In genomic region chr15:78695849-78696248, GRCh38 we compare ENCODE assay signal across 28 cellular contexts. TPM values are rescaled to one million over a fixed set of nuclear protein-coding genes. Genes with fewer than 3 reads are reported as not detected.
DNase-seq lines count a peak whose midpoint lies in the region; ATAC-seq, FAIRE-seq and TF ChIP-seq lines count a peak whose summit lies in the region.
"Had no signal": no experiment of that assay in that cellular context is flagged by ENCODE, and none has a peak within 500 bp of the region (broad histone marks: within the 10 kb centered on the region; RNA-seq: fewer than 3 reads in every experiment).

No MANE protein-coding gene starts in this region.

- H3K27me3 Mint-ChIP-seq in Calu3 (ENCODE audit: unreplicated experiment) = peaks cover 84% of the 10 kb centered on the region

- intact Hi-C loops in HepG2 (cut with micrococcal nuclease; ENCODE audit: unreplicated experiment) (no loop called here), adrenal gland (cut with DNase I) (no loop called here), left ventricle myocardium superior (cut with micrococcal nuclease) (loop anchor here (10.0 kb wide), 1 partner anchor 51 kb away; the partner anchor contains the start of gene CHRNB4), testis (cut with DNase I; ENCODE audit: low total_unique reads) (no loop called here), Calu3 (cut with micrococcal nuclease; ENCODE audit: unreplicated experiment) (no loop called here)

- TF ChIP-seq RAD21 in liver (IDR thresholded peaks at IDR 0.05) (peak; percentile 8 to 10), HepG2 (CRISPR knock-in tag; IDR thresholded peaks at IDR 0.05) (no peak)

- no peaks in the 10 kb centered on the region for H3K9me3 Mint-ChIP-seq in Calu3 (ENCODE audit: low read depth, unreplicated experiment)
- H3K9me3 Mint-ChIP-seq: activated naive CD4-positive, alpha-beta T cell treated with anti-CD3 and anti-CD28 coated beads for 36 hours; effector memory CD8-positive, alpha-beta T cell had no signal

- H4K20me1 ChIP-seq in HepG2 (ENCODE audit: insufficient read depth, low read length) = no peaks in the 10 kb centered on the region

- in situ Hi-C loops in HepG2 (cut with HindIII; ENCODE audit: extremely low pct_ligation_motif_present, low pct_unique_long_range_greater_than_20kb) = no loop called here

- H2AFZ ChIP-seq in HepG2 (ENCODE audit: low read length) = no peak overlapping the region

- no peaks in the 10 kb centered on the region for H3K36me3 Mint-ChIP-seq in Calu3 (ENCODE audit: insufficient read depth, unreplicated experiment)
- H3K36me3 Mint-ChIP-seq: activated CD8-positive, alpha-beta memory T cell treated with anti-CD3 and anti-CD28 coated beads, Interleukin-2, amount 10 ng/mL, durations not matched to agents 7 days and 5 days had no signal

- H3K36me3 ChIP-seq in liver (ENCODE audit: control insufficient read depth in 4 of 4, insufficient read depth in 3 of 4, low read depth in 1 of 4, low read length in 3 of 4) = no peaks in the 10 kb centered on the region
- no peaks in the 10 kb centered on the region for H3K36me3 ChIP-seq in HepG2 (replicated peaks in 1 of 2; ENCODE audit: control insufficient read depth in 1 of 2, insufficient read depth in 2 of 2, low read length in 2 of 2)
- H3K36me3 ChIP-seq in adrenal gland (replicated peaks in 1 of 2) = no peaks in the 10 kb centered on the region
- H3K36me3 ChIP-seq in testis (ENCODE audit: low read depth, missing control alignments) = no peaks in the 10 kb centered on the region
- H3K36me3 ChIP-seq: esophagus squamous epithelium, HAP-1, upper lobe of left lung had no signal

- H3K27ac ChIP-seq in liver (ENCODE audit: low read depth in 1 of 2, low read length in 2 of 2) (no peak overlapping the region), HepG2 (ENCODE audit: extremely low read length, insufficient read depth, low read length) (no peak overlapping the region), adrenal gland (no peak overlapping the region), testis (no peak overlapping the region)
- H3K27ac ChIP-seq: esophagus squamous epithelium, upper lobe of left lung had no signal

- ATAC-seq in HepG2 = no peak; the same call in 2 of the 3 replicates
- ATAC-seq in left ventricle myocardium superior = peak; percentile 81
- ATAC-seq: activated CD8-positive, alpha-beta memory T cell treated with anti-CD3 and anti-CD28 coated beads, Interleukin-2, amount 10 ng/mL, durations not matched to agents 7 days and 5 days; effector memory CD8-positive, alpha-beta T cell had no signal

- H3K27me3 ChIP-seq in liver (ENCODE audit: control insufficient read depth in 4 of 4, insufficient read depth in 4 of 4, low read length in 3 of 4) (no peaks in the 10 kb centered on the region), HepG2 (ENCODE audit: control insufficient read depth in 1 of 2, insufficient read depth in 2 of 2, low read length in 2 of 2) (0 out of 5 replicates have a peak, but pooled peaks cover 0 to 3% of the 10 kb centered on the region in 2 experiments), adrenal gland (no peaks in the 10 kb centered on the region), testis (no peaks in the 10 kb centered on the region)
- H3K27me3 ChIP-seq: esophagus squamous epithelium, upper lobe of left lung had no signal

- no TSS peak for BruUV-seq in HepG2 (replicated peaks; lab: Mats Ljungman, UMichigan)
- BruUV-seq in Calu3 (replicated peaks; lab: Mats Ljungman, UMichigan) = no TSS peak

- WGBS in liver = 40% methylated on average over 3 of the region's 3 CpGs
- WGBS in HepG2 (ENCODE audit: low lambda C conversion rate) = 16% methylated on average over 3 of the region's 3 CpGs
- WGBS in adrenal gland, 4 donors = 33 to 50% (median 40%) methylated on average over 3 of the region's 3 CpGs
- 40 to 52% methylated on average over 3 of the region's 3 CpGs for WGBS in testis, 2 donors

- DNase-seq in HepG2 (ENCODE audit: low spot score) (no peak), adrenal gland (peak; percentile 40 to 78 (median 69)), left ventricle myocardium superior (peak; percentile 49), testis (peak; percentile 74), Calu3 (no peak), DMS53 (lab: John Stamatoyannopoulos, UW) (no peak), 8988T (no peak)
- DNase-seq: activated CD4-positive, alpha-beta T cell treated with anti-CD3 and anti-CD28 coated beads for 48 hours; activated CD8-positive, alpha-beta memory T cell treated with anti-CD3 and anti-CD28 coated beads, Interleukin-2, amount 10 ng/mL, durations not matched to agents 7 days and 5 days; activated naive CD4-positive, alpha-beta T cell treated with anti-CD3 and anti-CD28 coated beads for 36 hours; amygdala; effector memory CD8-positive, alpha-beta T cell; esophagus squamous epithelium; foreskin melanocyte; mesendoderm; NCI-H2029; NCI-H526; upper lobe of left lung had no signal

- H3K9me3 ChIP-seq in liver (ENCODE audit: control insufficient read depth in 4 of 4, low read length in 3 of 4) = no peaks in the 10 kb centered on the region
- H3K9me3 ChIP-seq in HepG2 (ENCODE audit: low read length) = no peaks in the 10 kb centered on the region
- no peaks in the 10 kb centered on the region for H3K9me3 ChIP-seq in adrenal gland (replicated peaks in 1 of 3)
- H3K9me3 ChIP-seq in testis = no peaks in the 10 kb centered on the region
- H3K9me3 ChIP-seq: esophagus squamous epithelium, HAP-1, upper lobe of left lung had no signal

- CTCF ChIA-PET in HepG2 (lab: Yijun Ruan, JAX; ENCODE audit: low intra/inter-chr PET ratio, low total read pairs) (no interaction called here), Calu3 (lab: Charles Lee) (interaction anchor here (0.6 kb wide), 2 partner anchors 15 to 26 kb away, joined by 3 read pairs; no protein-coding TSS in a partner anchor)

- H3K27ac Mint-ChIP-seq in Calu3 (ENCODE audit: unreplicated experiment) = no peak overlapping the region
- H3K27ac Mint-ChIP-seq: activated CD8-positive, alpha-beta memory T cell treated with anti-CD3 and anti-CD28 coated beads, Interleukin-2, amount 10 ng/mL, durations not matched to agents 7 days and 5 days; activated naive CD4-positive, alpha-beta T cell treated with anti-CD3 and anti-CD28 coated beads for 36 hours; effector memory CD8-positive, alpha-beta T cell had no signal

- TF ChIP-seq EP300 in HepG2 (IDR thresholded peaks at IDR 0.05; ENCODE audit: low read depth in 2 of 2, low read length in 2 of 2) (no peak), HepG2 (CRISPR knock-in tag; IDR thresholded peaks at IDR 0.05; ENCODE audit: borderline replicate concordance) (no peak)

- H3K79me2 ChIP-seq in HepG2 (ENCODE audit: insufficient read depth, low read length) = no peaks in the 10 kb centered on the region

- peaks cover 0 to 20% (median 12%) of the 10 kb centered on the region in 4 donors for H3K4me1 ChIP-seq in liver (ENCODE audit: control insufficient read depth in 4 of 4, insufficient read depth in 4 of 4, low read length in 3 of 4)
- no peaks in the 10 kb centered on the region for H3K4me1 ChIP-seq in HepG2 (ENCODE audit: insufficient read depth, low read length)
- peaks cover 0 to 14% of the 10 kb centered on the region in 2 donors for H3K4me1 ChIP-seq in adrenal gland (replicated peaks in 1 of 2)
- H3K4me1 ChIP-seq in testis = peaks cover 8% of the 10 kb centered on the region
- H3K4me1 ChIP-seq: HAP-1 had no signal

- no peak overlapping the region for H3K4me2 ChIP-seq in HepG2 (ENCODE audit: low read depth, low read length)

- TF ChIP-seq CTCF in liver (IDR thresholded peaks at IDR 0.05; ENCODE audit: low read depth, low read length, missing input control) (no peak), HepG2 (CRISPR knock-in tag; IDR thresholded peaks at IDR 0.05) (no peak; the same call in 1 of the 2 replicates), adrenal gland (IDR thresholded peaks at IDR 0.05) (no peak), testis (IDR thresholded peaks at IDR 0.05) (no peak), Calu3 (IDR thresholded peaks at IDR 0.05; ENCODE audit: unreplicated experiment) (no peak)

- TF ChIP-seq POLR2A in HepG2 (IDR thresholded peaks at IDR 0.05; ENCODE audit: insufficient read depth in 1 of 2, low read depth in 2 of 2, low read length in 2 of 2) (no peak), adrenal gland (IDR thresholded peaks at IDR 0.05) (no peak), testis (IDR thresholded peaks at IDR 0.05) (no peak)

- POLR2A ChIA-PET in HepG2 (lab: Yijun Ruan, JAX) = no interaction called here

- no peak overlapping the region for H3K4me3 Mint-ChIP-seq in Calu3 (ENCODE audit: low read depth, unreplicated experiment)
- H3K4me3 Mint-ChIP-seq: activated CD8-positive, alpha-beta memory T cell treated with anti-CD3 and anti-CD28 coated beads, Interleukin-2, amount 10 ng/mL, durations not matched to agents 7 days and 5 days; activated naive CD4-positive, alpha-beta T cell treated with anti-CD3 and anti-CD28 coated beads for 36 hours; effector memory CD8-positive, alpha-beta T cell had no signal

- H3K9ac ChIP-seq in liver (ENCODE audit: low read depth in 1 of 2, low read length in 2 of 2) = no peak overlapping the region
- no peak overlapping the region for H3K9ac ChIP-seq in HepG2 (ENCODE audit: insufficient read depth, low read depth, low read length)

- H3K4me3 ChIP-seq in liver (ENCODE audit: low read depth in 1 of 3, low read length in 3 of 3) = no peak overlapping the region
- H3K4me3 ChIP-seq in HepG2 (replicated peaks in 1 of 3; ENCODE audit: insufficient read depth in 1 of 3, low read depth in 2 of 3, low read length in 3 of 3) = no peak overlapping the region
- no peak overlapping the region for H3K4me3 ChIP-seq in adrenal gland
- H3K4me3 ChIP-seq in testis = no peak overlapping the region
- H3K4me3 ChIP-seq: esophagus squamous epithelium, HAP-1, upper lobe of left lung had no signal

- no peaks in the 10 kb centered on the region for H3K4me1 Mint-ChIP-seq in Calu3 (ENCODE audit: low read depth, unreplicated experiment)

- FAIRE-seq in HepG2 (lab: Jason Lieb, UNC) = no peak
- FAIRE-seq: colon, G401.6 had no signal

RNA-seq across cellular contexts. Expression of gene CHRNB4, which starts 54.8 kb away (rescaled TPM):
- total RNA-seq in liver = not detected
- not detected for polyA plus RNA-seq in liver
- not detected in 2 replicates for total RNA-seq in HepG2 (2016; rRNA removed; fragmentation: Illumina TruSeq; extraction: Trizol)
- total RNA-seq in HepG2 (2016; cell fraction: cytosol; rRNA removed; fragmentation: Illumina TruSeq; extraction: Trizol; ENCODE audit: low read depth) = not detected in 2 replicates
- not detected in 2 replicates for total RNA-seq in HepG2 (2016; cell fraction: insoluble cytoplasmic fraction; rRNA removed; fragmentation: Illumina TruSeq; extraction: Trizol)
- not detected in 2 replicates for total RNA-seq in HepG2 (2016; cell fraction: membrane; rRNA removed; fragmentation: Illumina TruSeq; extraction: Trizol)
- not detected in 2 replicates for total RNA-seq in HepG2 (2016; cell fraction: nucleus; rRNA removed; fragmentation: Illumina TruSeq; extraction: Trizol)
- polyA plus RNA-seq in HepG2 (2011; rRNA removed) = not detected in 2 replicates
- polyA plus RNA-seq in HepG2 (2011; cell fraction: cytosol; rRNA removed) = not detected in 2 replicates
- 0.03 TPM in 1 of 2 replicates, not detected in the other for polyA plus RNA-seq in HepG2 (2011; cell fraction: nucleus; rRNA removed)
- not detected in 2 replicates for polyA plus RNA-seq in HepG2 (2012)
- polyA plus RNA-seq in HepG2 (2016; cell fraction: cytosol; fragmentation: Illumina TruSeq; extraction: Trizol; ENCODE audit: low read depth) = not detected in 2 replicates
- not detected in 2 replicates for polyA plus RNA-seq in HepG2 (2016; cell fraction: insoluble cytoplasmic fraction; fragmentation: Illumina TruSeq; extraction: Trizol; ENCODE audit: low read depth)
- polyA plus RNA-seq in HepG2 (2016; cell fraction: membrane; fragmentation: Illumina TruSeq; extraction: Trizol; ENCODE audit: low read depth) = not detected in 2 replicates
- not detected in 2 replicates for polyA plus RNA-seq in HepG2 (2016; cell fraction: nucleus; fragmentation: Illumina TruSeq; extraction: Trizol; ENCODE audit: insufficient read depth, low read depth)
- polyA minus RNA-seq in HepG2 (2011; rRNA and poly(A)+ RNA removed; ENCODE audit: low replicate concordance) = 0.05 and 0.98 TPM in 2 replicates
- polyA minus RNA-seq in HepG2 (2011; cell fraction: cytosol; rRNA and poly(A)+ RNA removed) = not detected in 2 replicates
- polyA minus RNA-seq in HepG2 (2011; cell fraction: nucleus; rRNA and poly(A)+ RNA removed) = not detected in 2 replicates
- 1 to 10 TPM in 3 of 8 donors, under 1 TPM in 5; 0.24 to 4.5 (median 0.82) TPM for total RNA-seq in adrenal gland
- 1 to 10 TPM in 2 of 3 donors, under 1 TPM in 1; 0.34 to 5.7 (median 1.9) TPM for polyA plus RNA-seq in adrenal gland
- total RNA-seq in left ventricle myocardium superior = not detected
- total RNA-seq in testis = 1 to 10 TPM; 7.4 to 8.0 TPM
- 13.1 TPM for polyA plus RNA-seq in testis (ENCODE audit: insufficient read depth, low read depth, low replicate concordance)
- not detected in 2 replicates for total RNA-seq in Calu3 (2022)
- total RNA-seq: A673; activated CD8-positive, alpha-beta memory T cell treated with anti-CD3 and anti-CD28 coated beads, Interleukin-2, amount 10 ng/mL, durations not matched to agents 7 days and 5 days; activated naive CD4-positive, alpha-beta T cell treated with anti-CD3 and anti-CD28 coated beads for 36 hours; bronchial epithelial cell; MCF 10A; pulmonary artery endothelial cell; subcutaneous adipose tissue; T-helper 1 cell treated with Interleukin-12 subunit alpha and Interleukin-12 subunit beta and Interleukin-4 antibody, amounts not matched to agents 30 ng/mL and 1 ng/mL, for 36 hours; upper lobe of left lung had no signal

Comparison
In these comparisons a context has a peak if more than half of its experiments do, and no peak if none do; other contexts are left out.
1. DNase-seq: peak in adrenal gland (7 of 7), left ventricle myocardium superior (single experiment) and testis (single experiment); none in HepG2 (single experiment), Calu3 (single experiment), DMS53 (single experiment) and 8988T (single experiment).